Comparison of ENCODE assay signal across 32 cellular contexts in genomic region chr5:133433133-133433532, GRCh38.
"Had no signal": no experiment of that assay in that cellular context is flagged by ENCODE, and none has a peak within 500 bp of the region (broad histone marks: within the 10 kb centered on the region; RNA-seq: fewer than 3 reads in every experiment).

No MANE protein-coding gene starts in this region.

- H3K9me3 ChIP-seq: MG63, SJSA1, SK-N-SH had no signal

- H3K27ac ChIP-seq: cardiac muscle cell, PC-9, RWPE1, SJSA1 had no signal

- ATAC-seq: activated CD8-positive, alpha-beta T cell treated with anti-CD3 and anti-CD28 coated beads for 36 hours; activated T-cell treated with anti-CD3 and anti-CD28 coated beads, Interleukin-2, amount 50 U/mL, for 72 hours; activated T-helper 17 cell treated with anti-CD3 and anti-CD28 coated beads, Interleukin-2, amount 50 U/mL, for 72 hours had no signal

- H3K36me3 ChIP-seq: cardiac muscle cell, MG63, SJSA1 had no signal

- H3K4me3 ChIP-seq: cardiac muscle cell, MG63, PC-9, SJSA1 had no signal

- H3K27me3 ChIP-seq: cardiac muscle cell had no signal

- H3K4me1 ChIP-seq: SJSA1 had no signal

- DNase-seq: activated CD4-positive, alpha-beta T cell treated with anti-CD3 and anti-CD28 coated beads, Interleukin-2, amount 10 ng/mL, durations not matched to agents 24 days and 14 days; activated CD4-positive, alpha-beta T cell treated with anti-CD3 and anti-CD28 coated beads, Interleukin-2, amount 50 U/mL, for 4 hours; activated CD8-positive, alpha-beta T cell treated with anti-CD3 and anti-CD28 coated beads for 36 hours; activated effector memory CD4-positive, alpha-beta T cell treated with anti-CD3 and anti-CD28 coated beads, Interleukin-2, amount 50 U/mL, for 16 hours; activated naive CD4-positive, alpha-beta T cell; activated naive CD4-positive, alpha-beta T cell treated with anti-CD3 and anti-CD28 coated beads, Interleukin-2, amount 50 U/mL, for 16 hours; activated naive CD8-positive, alpha-beta T cell treated with anti-CD3 and anti-CD28 coated beads for 36 hours; activated T-cell treated with anti-CD3 and anti-CD28 coated beads, Interleukin-2, amount 50 U/mL, for 1 hour; activated T-cell treated with anti-CD3 and anti-CD28 coated beads, Interleukin-2, amount 50 U/mL, for 72 hours; amniotic stem cell; aorta; Kasumi-1; KG1; MG63; MV-4-11; NCI-H1092; NCI-H1417; NCI-H146; NCI-H187; NCI-H2029 treated with DMSO at 0.1 percent for 48 hours; NCI-H2171 treated with DMSO at 0.1 percent for 48 hours; NCI-H2227 treated with DMSO at 0.1 percent for 48 hours; NCI-H446; NCI-H510A treated with DMSO at 0.1 percent for 48 hours; NCI-H526 treated with DMSO at 0.1 percent for 48 hours; PC-9; SHP77; SK-N-SH had no signal
